9 cellular contexts compared by ENCODE assay signal in genomic region chr7:139118803-139119485, GRCh38. TPM values are rescaled to one million over a fixed set of nuclear protein-coding genes. Genes with fewer than 3 reads are reported as not detected.
DNase-seq lines count a peak whose midpoint lies in the region; ATAC-seq, FAIRE-seq and TF ChIP-seq lines count a peak whose summit lies in the region.
"Had no signal": no experiment of that assay in that cellular context is flagged by ENCODE, and none has a peak within 500 bp of the region (broad histone marks: within the 10 kb centered on the region; RNA-seq: fewer than 3 reads in every experiment).

No MANE protein-coding gene starts in this region.

- H3K4me3 Mint-ChIP-seq in activated CD4-positive, alpha-beta T cell treated with anti-CD3 and anti-CD28 coated beads, Interleukin-2, amount 10 ng/mL, durations not matched to agents 7 days and 5 days: peak overlapping the region; percentile 31

- H3K9me3 ChIP-seq in GM12878 (replicated peaks; ENCODE audit: control insufficient read depth, insufficient read depth, low read length) (no peaks in the 10 kb centered on the region; the same call in 2 of the 3 replicates), upper lobe of left lung (no peaks in the 10 kb centered on the region), HAP-1 (no peaks in the 10 kb centered on the region), smooth muscle cell (replicated peaks; ENCODE audit: low read depth) (no peaks in the 10 kb centered on the region)
- H3K9me3 ChIP-seq: BLaER1 had no signal

- H3K4me2 ChIP-seq in GM12878 (ENCODE audit: control insufficient read depth, insufficient read depth) (peak overlapping the region; percentile 83), smooth muscle cell (no peak overlapping the region)
- H3K4me2 ChIP-seq: BLaER1 had no signal

- H2AFZ ChIP-seq in GM12878 (ENCODE audit: control insufficient read depth, low read depth, low read length) (peak overlapping the region; percentile 61), smooth muscle cell (ENCODE audit: low read depth) (no peak overlapping the region)

- H3K36me3 Mint-ChIP-seq in activated CD4-positive, alpha-beta T cell treated with anti-CD3 and anti-CD28 coated beads, Interleukin-2, amount 10 ng/mL, durations not matched to agents 7 days and 5 days (ENCODE audit: low read depth): no peaks in the 10 kb centered on the region

- peak overlapping the region; percentile 35 for H3K9ac ChIP-seq in GM12878 (ENCODE audit: control insufficient read depth, insufficient read depth, low read length)
- H3K9ac ChIP-seq in smooth muscle cell (ENCODE audit: low read depth): no peak overlapping the region
- H3K9ac ChIP-seq: BLaER1 had no signal

- SMC1A ChIA-PET in GM12878 (lab: Charles Lee; ENCODE audit: uncharacterized antibody, unreplicated experiment): interaction anchor here (0.6 to 2.8 kb wide), 12 partner anchors 9 to 111 kb away, joined by 3 to 20 read pairs (median 6); a partner anchor contains a TSS

- peak; percentile 45; the same call in 1 of the 2 replicates for TF ChIP-seq POLR2A in GM12878 (IDR thresholded peaks at IDR 0.05; ENCODE audit: low read depth, low read length)
- no peak for TF ChIP-seq POLR2A in upper lobe of left lung (IDR thresholded peaks at IDR 0.05)

- RAD21 ChIA-PET in GM12878 (lab: Charles Lee; ENCODE audit: unreplicated experiment): interaction anchor here (0.7 to 2.3 kb wide), 6 partner anchors 14 to 44 kb away, joined by 3 to 14 read pairs (median 6); a partner anchor contains a TSS

- 2% methylated on average over 7 of the region's 7 CpGs for WGBS in GM12878 (ENCODE audit: insufficient coverage, insufficient replicate concordance, low lambda C conversion rate, missing lambda C conversion rate)
- WGBS in upper lobe of left lung, 2 donors: 45 to 61% methylated on average over 7 of the region's 7 CpGs
- 73% methylated on average over 7 of the region's 7 CpGs for WGBS in smooth muscle cell (ENCODE audit: low lambda C conversion rate)

- no TSS peak for BruUV-seq in GM12878 (replicated peaks; lab: Mats Ljungman, UMichigan)

- TF ChIP-seq EP300 in GM12878 (IDR thresholded peaks at IDR 0.05; ENCODE audit: borderline replicate concordance in 1 of 2, control insufficient read depth in 1 of 2, low read depth in 2 of 2, low read length in 2 of 2) (peak in 1 of 2 experiments; percentile 61; a peak in 2 of 4 replicates), upper lobe of left lung (IDR thresholded peaks at IDR 0.05) (no peak)

- CTCF ChIA-PET in activated CD4-positive, alpha-beta T cell treated with anti-CD3 and anti-CD28 coated beads, Interleukin-2, amount 10 ng/mL, durations not matched to agents 7 days and 5 days (lab: Charles Lee): interaction anchor here (0.6 to 2.1 kb wide), 8 partner anchors 8 to 316 kb away, joined by 3 to 12 read pairs (median 4); partner anchors contain the start of gene UBN2
- CTCF ChIA-PET in GM12878 (lab: Yijun Ruan, JAX): interaction anchor here (0.5 to 3.2 kb wide), 7 partner anchors 9 to 101 kb away, joined by 3 to 13 read pairs (median 7); a partner anchor contains a TSS

- no peaks in the 10 kb centered on the region for H3K27me3 ChIP-seq in GM12878 (replicated peaks in 1 of 2; ENCODE audit: control insufficient read depth in 2 of 2, insufficient read depth in 2 of 2, low read length in 1 of 2)
- no peaks in the 10 kb centered on the region for H3K27me3 ChIP-seq in upper lobe of left lung
- no peaks in the 10 kb centered on the region for H3K27me3 ChIP-seq in HAP-1 (ENCODE audit: low read depth)
- no peaks in the 10 kb centered on the region for H3K27me3 ChIP-seq in smooth muscle cell (ENCODE audit: low read depth)
- H3K27me3 ChIP-seq: BLaER1 had no signal

- H4K20me1 ChIP-seq in GM12878 (ENCODE audit: control insufficient read depth, insufficient read depth) (no peaks in the 10 kb centered on the region), smooth muscle cell (ENCODE audit: low read depth) (no peaks in the 10 kb centered on the region)
- H4K20me1 ChIP-seq: BLaER1 had no signal

- peak overlapping the region; percentile 64 for H3K27ac ChIP-seq in GM12878 (ENCODE audit: control insufficient read depth, insufficient read depth)
- H3K27ac ChIP-seq in upper lobe of left lung: peak overlapping the region; percentile 16 to 77 (median 60)
- no peak overlapping the region for H3K27ac ChIP-seq in smooth muscle cell (ENCODE audit: low read depth)
- H3K27ac ChIP-seq: BLaER1 had no signal

- peak overlapping the region; percentile 80 for H3K27ac Mint-ChIP-seq in activated CD4-positive, alpha-beta T cell treated with anti-CD3 and anti-CD28 coated beads, Interleukin-2, amount 10 ng/mL, durations not matched to agents 7 days and 5 days

- TF ChIP-seq RAD21 in GM12878 (IDR thresholded peaks at IDR 0.05; ENCODE audit: insufficient read depth, low read depth, low read length): no peak

- peak; percentile 99 for FAIRE-seq in GM12878 (lab: Jason Lieb, UNC)

- DNase-seq in activated CD4-positive, alpha-beta T cell treated with anti-CD3 and anti-CD28 coated beads, Interleukin-2, amount 10 ng/mL, durations not matched to agents 7 days and 5 days: no peak
- no peak for DNase-seq in activated CD4-positive, alpha-beta T cell treated with anti-CD3 and anti-CD28 coated beads, Interleukin-2, amount 50 U/mL, for 1 hour
- DNase-seq in NCI-H345 treated with DMSO at 0.1 percent for 48 hours (lab: John Stamatoyannopoulos, UW; ENCODE audit: unreplicated experiment) (peak; percentile 3), GM12878 (ENCODE audit: low read depth, low spot score) (peak; percentile 75), upper lobe of left lung (no peak), HAP-1 (ENCODE audit: low spot score in 2 of 2) (no peak), smooth muscle cell (lab: John Stamatoyannopoulos, UW; ENCODE audit: unreplicated experiment) (no peak)

- H3K4me1 ChIP-seq in GM12878 (ENCODE audit: control insufficient read depth, insufficient read depth, low read length): peaks cover 25% of the 10 kb centered on the region
- H3K4me1 ChIP-seq in upper lobe of left lung: peaks cover 0 to 15% (median 2%) of the 10 kb centered on the region in 4 donors
- H3K4me1 ChIP-seq in HAP-1: peaks cover 6% of the 10 kb centered on the region; the same call in 1 of the 2 replicates
- H3K4me1 ChIP-seq in smooth muscle cell (ENCODE audit: low read depth): no peaks in the 10 kb centered on the region
- H3K4me1 ChIP-seq: BLaER1 had no signal

- in situ Hi-C loops in GM12878 (cut with MboI) (loop anchor here (10.0 kb wide), 1 partner anchor 936 kb away; no protein-coding TSS in a partner anchor), HAP-1 (cut with MboI; ENCODE audit: low sequenced_read_pairs) (no loop called here)

- H3K36me3 ChIP-seq in GM12878 (ENCODE audit: control insufficient read depth in 2 of 2, insufficient read depth in 2 of 2, low read length in 1 of 2) (no peaks in the 10 kb centered on the region), upper lobe of left lung (no peaks in the 10 kb centered on the region), HAP-1 (replicated peaks) (no peaks in the 10 kb centered on the region), smooth muscle cell (ENCODE audit: low read depth) (no peaks in the 10 kb centered on the region)
- H3K36me3 ChIP-seq: BLaER1 had no signal

- H3K79me2 ChIP-seq in GM12878 (ENCODE audit: control insufficient read depth, insufficient read depth, low read length) (no peaks in the 10 kb centered on the region), smooth muscle cell (ENCODE audit: low read depth) (no peaks in the 10 kb centered on the region)

- H3F3A ChIP-seq in smooth muscle cell (ENCODE audit: low read depth): no peaks in the 10 kb centered on the region

- peaks cover 36% of the 10 kb centered on the region for H3K4me1 Mint-ChIP-seq in activated CD4-positive, alpha-beta T cell treated with anti-CD3 and anti-CD28 coated beads, Interleukin-2, amount 10 ng/mL, durations not matched to agents 7 days and 5 days

- TF ChIP-seq CTCF in GM12878 (IDR thresholded peaks at IDR 0.05 in 2 of 3, conservative IDR thresholded peaks at IDR 0.05 in 1 of 3; ENCODE audit: control insufficient read depth in 2 of 3, extremely low read depth in 1 of 3, insufficient read depth in 1 of 3, low read depth in 3 of 3, low read length in 3 of 3) (no peak), upper lobe of left lung (IDR thresholded peaks at IDR 0.05) (no peak), smooth muscle cell (IDR thresholded peaks at IDR 0.05; ENCODE audit: borderline replicate concordance, insufficient read depth, poor library complexity, severe bottlenecking) (no peak)

- ATAC-seq in HG02763 (IDR thresholded peaks at IDR 0.05; ENCODE audit: unreplicated experiment): peak; percentile 74
- ATAC-seq in GM12878: peak; percentile 92
- peak; percentile 35 to 49 for ATAC-seq in upper lobe of left lung (ENCODE audit: low FRiP score in 2 of 2)

- H3K9me3 Mint-ChIP-seq in activated CD4-positive, alpha-beta T cell treated with anti-CD3 and anti-CD28 coated beads, Interleukin-2, amount 10 ng/mL, durations not matched to agents 7 days and 5 days: peaks cover 1% of the 10 kb centered on the region

- H3K4me3 ChIP-seq in GM12878 (peak overlapping the region; percentile 46; the same call in 1 of the 2 replicates), upper lobe of left lung (no peak overlapping the region), HAP-1 (no peak overlapping the region), smooth muscle cell (no peak overlapping the region)
- H3K4me3 ChIP-seq: BLaER1 had no signal

- intact Hi-C loops in GM12878 (cut with micrococcal nuclease; ENCODE audit: unreplicated experiment): loop anchor here (1.0 to 5.0 kb wide), 2 partner anchors 10 to 238 kb away; partner anchors contain the start of genes LUC7L2 and ZC3HAV1

- POLR2A ChIA-PET in activated CD4-positive, alpha-beta T cell treated with anti-CD3 and anti-CD28 coated beads, Interleukin-2, amount 10 ng/mL, durations not matched to agents 7 days and 5 days (lab: Charles Lee): interaction anchor here (0.6 kb wide), 1 partner anchor 652 kb away, joined by 3 read pairs; no protein-coding TSS in a partner anchor
- POLR2A ChIA-PET in GM12878 (lab: Charles Lee): interaction anchor here (0.7 to 3.6 kb wide), 9 partner anchors 9 to 114 kb away, joined by 3 to 11 read pairs (median 3); partner anchors contain the start of gene UBN2

- H3K27me3 Mint-ChIP-seq in activated CD4-positive, alpha-beta T cell treated with anti-CD3 and anti-CD28 coated beads, Interleukin-2, amount 10 ng/mL, durations not matched to agents 7 days and 5 days: peaks cover 3% of the 10 kb centered on the region

RNA-seq across cellular contexts. Expression of gene ZC3HAV1, which starts 9.4 kb away (rescaled TPM):
- total RNA-seq in activated CD4-positive, alpha-beta T cell treated with anti-CD3 and anti-CD28 coated beads, Interleukin-2, amount 10 ng/mL, durations not matched to agents 7 days and 5 days: 100 to 1,000 TPM; 124 to 129 TPM
- 42.6 and 46.8 TPM in 2 replicates for total RNA-seq in GM12878 (2013; cell fraction: nucleolus; rRNA removed)
- 43.1 and 45.4 TPM in 2 replicates for total RNA-seq in GM12878 (2014; rRNA removed)
- total RNA-seq in GM12878 (2014; rRNA removed; fragmentation: Illumina TruSeq; extraction: Trizol): 46.3 and 47.5 TPM in 2 replicates
- total RNA-seq in GM12878 (2021): 49.4 and 55.3 TPM in 2 replicates
- polyA plus RNA-seq in GM12878 (2011; ENCODE audit: low read depth): 17.9 TPM
- 24.1 and 29.8 TPM in 2 replicates for polyA plus RNA-seq in GM12878 (2011; rRNA removed)
- polyA plus RNA-seq in GM12878 (2011; cell fraction: cytosol; rRNA removed): 21.6 and 24.2 TPM in 2 replicates
- polyA plus RNA-seq in GM12878 (2011; cell fraction: nucleus; rRNA removed): 17.6 and 24.1 TPM in 2 replicates
- polyA plus RNA-seq in GM12878 (2012): 20.0 and 21.3 TPM in 2 replicates
- 48.5 and 58.2 TPM in 2 replicates for polyA plus RNA-seq in GM12878 (2014; fragmentation: Illumina TruSeq; extraction: Trizol)
- polyA plus RNA-seq in GM12878 (2014; fragmentation: Nextera tagmentation; extraction: Ambion mirVana): 10 to 100 TPM; 18.5 to 19.7 TPM
- 32.4 and 35.2 TPM in 2 replicates for polyA plus RNA-seq in GM12878 (2014; rRNA removed)
- 10 to 100 TPM; 46.4 to 51.4 TPM for polyA plus RNA-seq in GM12878 (2016; fragmentation: Nextera tagmentation; extraction: Ambion mirVana)
- polyA minus RNA-seq in GM12878 (2011; rRNA and poly(A)+ RNA removed): 35.4 and 46.3 TPM in 2 replicates
- 17.9 and 26.4 TPM in 2 replicates for polyA minus RNA-seq in GM12878 (2011; cell fraction: cytosol; rRNA and poly(A)+ RNA removed)
- 20.9 and 39.8 TPM in 2 replicates for polyA minus RNA-seq in GM12878 (2011; cell fraction: nucleus; rRNA and poly(A)+ RNA removed)
- 10 to 100 TPM; 30.2 to 47.6 (median 33.5) TPM for total RNA-seq in upper lobe of left lung
- total RNA-seq in smooth muscle cell: 8.5 and 12.1 TPM in 2 replicates
- 4.7 and 8.3 TPM in 2 replicates for polyA plus RNA-seq in smooth muscle cell

Comparison
In these comparisons a context has a peak if more than half of its experiments do, and no peak if none do; other contexts are left out.
1. DNase-seq: peak in NCI-H345 treated with DMSO at 0.1 percent for 48 hours (single experiment) and GM12878 (single experiment); none in activated CD4-positive, alpha-beta T cell treated with anti-CD3 and anti-CD28 coated beads, Interleukin-2, amount 10 ng/mL, durations not matched to agents 7 days and 5 days (single experiment), activated CD4-positive, alpha-beta T cell treated with anti-CD3 and anti-CD28 coated beads, Interleukin-2, amount 50 U/mL, for 1 hour (single experiment), upper lobe of left lung (0 of 2), HAP-1 (0 of 2) and smooth muscle cell (single experiment).
2. ATAC-seq: peak in every context shown above with its lines; median percentile 92 in GM12878; 74 in HG02763; 42 in upper lobe of left lung.